25 cellular contexts compared by ENCODE assay signal in genomic region chr1:237255071-237255470, GRCh38.
DNase-seq lines count a peak whose midpoint lies in the region; ATAC-seq, FAIRE-seq and TF ChIP-seq lines count a peak whose summit lies in the region.
"Had no signal": no experiment of that assay in that cellular context is flagged by ENCODE, and none has a peak within 500 bp of the region (broad histone marks: within the 10 kb centered on the region; RNA-seq: fewer than 3 reads in every experiment).

No MANE protein-coding gene starts in this region.

- H3K9me2 ChIP-seq in SK-N-SH: no peaks in the 10 kb centered on the region

- in situ Hi-C loops in K562 (cut with MboI): no loop called here

- TF ChIP-seq EP300 in SK-N-SH (IDR thresholded peaks at IDR 0.05; ENCODE audit: borderline replicate concordance in 1 of 2, low read depth in 1 of 2, low read length in 1 of 2) (peak in 1 of 2 experiments; percentile 74; a peak in 2 of 4 replicates), K562 (IDR thresholded peaks at IDR 0.05; ENCODE audit: low read length) (no peak)

- H3K4me2 ChIP-seq in SK-N-SH (no peak overlapping the region), K562 (ENCODE audit: insufficient read depth, low read length) (no peak overlapping the region)
- H3K4me2 ChIP-seq: A549; BLaER1 treated with 17β-estradiol and CSF1 and Interleukin-3, amounts not matched to agents 10 nM and 100 nM had no signal

- POLR2A ChIA-PET in SK-N-SH (lab: Yijun Ruan, JAX): no interaction called here
- POLR2A ChIA-PET in K562 (lab: Yijun Ruan, JAX): no interaction called here

- no peak overlapping the region for H3K4me3 ChIP-seq in SK-N-SH (ENCODE audit: low read depth in 2 of 2, low read length in 1 of 2)
- no peak overlapping the region for H3K4me3 ChIP-seq in K562
- H3K4me3 ChIP-seq in heart left ventricle: no peak overlapping the region
- H3K4me3 ChIP-seq: A549; BLaER1 treated with 17β-estradiol and CSF1 and Interleukin-3, amounts not matched to agents 10 nM and 100 nM; GM12878 had no signal

- H3K9ac ChIP-seq in SK-N-SH: no peak overlapping the region
- no peak overlapping the region for H3K9ac ChIP-seq in K562 (ENCODE audit: insufficient read depth in 1 of 2, low read depth in 2 of 2, low read length in 2 of 2)
- H3K9ac ChIP-seq: BLaER1 treated with 17β-estradiol and CSF1 and Interleukin-3, amounts not matched to agents 10 nM and 100 nM had no signal

- TF ChIP-seq RAD21 in SK-N-SH (IDR thresholded peaks at IDR 0.05; ENCODE audit: low read length): no peak
- TF ChIP-seq RAD21 in K562 (CRISPR knock-in tag; conservative IDR thresholded peaks at IDR 0.05 in 1 of 2, IDR thresholded peaks at IDR 0.05 in 1 of 2): no peak

- H3F3A ChIP-seq in SK-N-SH (replicated peaks; ENCODE audit: insufficient read depth): no peaks in the 10 kb centered on the region

- H3K36me3 ChIP-seq in SK-N-SH (replicated peaks in 1 of 2; ENCODE audit: control insufficient read depth in 1 of 2, insufficient read depth in 2 of 2, low read length in 1 of 2) (no peaks in the 10 kb centered on the region), K562 (ENCODE audit: control insufficient read depth, insufficient read depth, low read length) (no peaks in the 10 kb centered on the region), heart left ventricle (no peaks in the 10 kb centered on the region)
- H3K36me3 ChIP-seq: BLaER1 treated with 17β-estradiol and CSF1 and Interleukin-3, amounts not matched to agents 10 nM and 100 nM had no signal

- H3K4me1 ChIP-seq in SK-N-SH (ENCODE audit: control insufficient read depth in 1 of 2, insufficient read depth in 2 of 2, low read depth in 1 of 2, low read length in 1 of 2) (peaks cover 0 to 11% of the 10 kb centered on the region in 2 experiments; a peak in 2 of 4 replicates), K562 (replicated peaks in 1 of 2; ENCODE audit: control insufficient read depth in 2 of 2, insufficient read depth in 2 of 2, low read length in 2 of 2) (no peaks in the 10 kb centered on the region), heart left ventricle (peaks cover 0 to 88% (median 31%) of the 10 kb centered on the region in 12 donors)
- H3K4me1 ChIP-seq: A549, Caco-2 had no signal

- H3K9me3 ChIP-seq in SK-N-SH (no peaks in the 10 kb centered on the region; the same call in 1 of the 2 replicates), K562 (replicated peaks; ENCODE audit: control insufficient read depth, insufficient read depth, low read depth, low read length) (no peaks in the 10 kb centered on the region), heart left ventricle (no peaks in the 10 kb centered on the region)
- H3K9me3 ChIP-seq: A549, Caco-2 had no signal

- H2AFZ ChIP-seq in SK-N-SH (ENCODE audit: low read depth): no peak overlapping the region
- no peak overlapping the region for H2AFZ ChIP-seq in K562 (ENCODE audit: low read depth, low read length)

- H4K20me1 ChIP-seq in SK-N-SH (ENCODE audit: insufficient read depth) (no peaks in the 10 kb centered on the region), K562 (replicated peaks; ENCODE audit: control insufficient read depth, insufficient read depth, low read length) (no peaks in the 10 kb centered on the region)
- H4K20me1 ChIP-seq: BLaER1 treated with 17β-estradiol and CSF1 and Interleukin-3, amounts not matched to agents 10 nM and 100 nM had no signal

- intact Hi-C loops in K562 (cut with micrococcal nuclease) (no loop called here), heart left ventricle (cut with DNase I) (no loop called here)

- TF ChIP-seq POLR2A in K562 (conservative IDR thresholded peaks at IDR 0.05) (no peak), heart left ventricle (IDR thresholded peaks at IDR 0.05) (no peak)

- CTCF ChIA-PET in SK-N-SH (lab: Yijun Ruan, JAX) (no interaction called here), K562 (lab: Yijun Ruan, JAX; ENCODE audit: low intra/inter-chr PET ratio) (no interaction called here)

- FAIRE-seq in D721Med (lab: Jason Lieb, UNC) (peak; percentile 55), K562 (lab: Jason Lieb, UNC) (peak; percentile 29)
- FAIRE-seq: A549, GM12878, GM12892, GM18507, GM19239 had no signal

- BruUV-seq in K562 (replicated peaks; lab: Mats Ljungman, UMichigan): no TSS peak

- 5% methylated on average over 1 of the region's 1 CpG for WGBS in SK-N-SH (ENCODE audit: low lambda C conversion rate)
- WGBS in K562 (ENCODE audit: insufficient coverage, low coverage, missing lambda C conversion rate): 0% methylated on average over 1 of the region's 1 CpG
- WGBS in heart left ventricle, 4 donors: 43 to 62% (median 52%) methylated on average over 1 of the region's 1 CpG

- no peak for TF ChIP-seq CTCF in D721Med (IDR thresholded peaks at IDR 0.05; ENCODE audit: insufficient read depth, missing control alignments)
- TF ChIP-seq CTCF in SK-N-SH (IDR thresholded peaks at IDR 0.05): no peak
- TF ChIP-seq CTCF in K562 (IDR thresholded peaks at IDR 0.05 in 2 of 3, conservative IDR thresholded peaks at IDR 0.05 in 1 of 3; ENCODE audit: insufficient read depth in 2 of 3, low read depth in 1 of 3, low read length in 3 of 3): no peak
- no peak for TF ChIP-seq CTCF in heart left ventricle (IDR thresholded peaks at IDR 0.05)

- H3K27ac ChIP-seq in SK-N-SH (ENCODE audit: low read depth in 2 of 2, low read length in 1 of 2): peak overlapping the region in 1 of 2 experiments; percentile 3; a peak in 1 of 4 replicates
- H3K27ac ChIP-seq in K562 (ENCODE audit: extremely low read depth, low read depth, low read length): no peak overlapping the region
- H3K27ac ChIP-seq in heart left ventricle: no peak overlapping the region
- H3K27ac ChIP-seq: 22Rv1; A549; BLaER1 treated with 17β-estradiol and CSF1 and Interleukin-3, amounts not matched to agents 10 nM and 100 nM; C4-2B had no signal

- H3K79me2 ChIP-seq in SK-N-SH (ENCODE audit: insufficient read depth) (no peaks in the 10 kb centered on the region), K562 (ENCODE audit: control insufficient read depth, insufficient read depth, low read length) (no peaks in the 10 kb centered on the region)

- DNase-seq in D721Med (ENCODE audit: insufficient read length, low spot score): no peak
- DNase-seq in SK-N-SH: no peak
- no peak for DNase-seq in K562 (ENCODE audit: extremely low read depth in 1 of 4, low spot score in 3 of 4)
- DNase-seq in heart left ventricle: no peak
- DNase-seq: AML-193; Caco-2; Calu3; CD4-positive, alpha-beta T cell; CD8-positive, alpha-beta T cell; DMS 273 treated with DMSO at 0.1 percent for 48 hours; DMS153; DMS53; DMS79; DND-41; EL; GDM1 had no signal

- ATAC-seq in K562 (no peak), heart left ventricle (no peak), GM21526 (IDR thresholded peaks at IDR 0.05; ENCODE audit: low FRiP score, unreplicated experiment) (no peak)
- ATAC-seq: A549; CD8-positive, alpha-beta T cell; GM12878 had no signal

- H3K27me3 ChIP-seq in SK-N-SH (ENCODE audit: insufficient read depth) (no peaks in the 10 kb centered on the region), K562 (ENCODE audit: control insufficient read depth in 2 of 2, insufficient read depth in 2 of 2, low read length in 2 of 2) (no peaks in the 10 kb centered on the region), heart left ventricle (no peaks in the 10 kb centered on the region)
- H3K27me3 ChIP-seq: BLaER1 treated with 17β-estradiol and CSF1 and Interleukin-3, amounts not matched to agents 10 nM and 100 nM had no signal

- H3K9me1 ChIP-seq in K562 (ENCODE audit: control insufficient read depth, insufficient read depth, low read length): no peaks in the 10 kb centered on the region

TF ChIP-seq in SK-N-SH, 30 proteins besides CTCF, POLR2A, EP300 and RAD21:
- no peak for TF ChIP-seq YY1 (IDR thresholded peaks at IDR 0.05; ENCODE audit: low read depth)
- TF ChIP-seq GATA2 (CRISPR knock-in tag; IDR thresholded peaks at IDR 0.05): peak; percentile 61
- no peak for TF ChIP-seq FOSL2 (IDR thresholded peaks at IDR 0.05; ENCODE audit: borderline replicate concordance, low read depth)
- TF ChIP-seq RCOR1 (IDR thresholded peaks at IDR 0.05; ENCODE audit: low read length): peak; percentile 63

TF ChIP-seq in K562, 482 proteins besides CTCF, POLR2A, EP300 and RAD21:
- TF ChIP-seq NCOA2 (IDR thresholded peaks at IDR 0.05; ENCODE audit: partially characterized antibody in 2 of 2): no peak
- TF ChIP-seq RBM34 (IDR thresholded peaks at IDR 0.05; ENCODE audit: borderline replicate concordance, insufficient read depth, low read length): no peak
- TF ChIP-seq IRF1 (CRISPR knock-in tag; IDR thresholded peaks at IDR 0.05; ENCODE audit: borderline replicate concordance): no peak
- TF ChIP-seq SNRNP70 (optimal IDR thresholded peaks at IDR 0.05; ENCODE audit: low read depth, low read length): no peak
- TF ChIP-seq DPF2 (IDR thresholded peaks at IDR 0.05): no peak
TF ChIP-seq in K562: peak in this region for 0.
